Comparison of ENCODE assay signal across 8 cellular contexts in genomic region chr10:86757110-86757790, GRCh38. TPM values are rescaled to one million over a fixed set of nuclear protein-coding genes. Genes with fewer than 3 reads are reported as not detected.
A peak's percentile ranks its signal among the peaks of the same experiment; 100 is the strongest.
DNase-seq lines count a peak whose midpoint lies in the region; ATAC-seq, FAIRE-seq and TF ChIP-seq lines count a peak whose summit lies in the region.

No MANE protein-coding gene starts in this region.

- peak overlapping the region; percentile 89 for H3K4me3 Mint-ChIP-seq in activated T-cell treated with anti-CD3 and anti-CD28 coated beads, Interleukin-2, amount 50 U/mL, for 4 hours

- peak overlapping the region; percentile 85 for H3K4me2 ChIP-seq in A549

- WGBS in A549 (ENCODE audit: missing lambda C conversion rate), result under 1% methylated on average over 28 of the region's 42 CpGs
- 0 to 1% (median 1%) methylated on average over 39 to 42 of the region's 42 CpGs for WGBS in ovary, 3 donors

- no peaks in the 10 kb centered on the region for H3K27me3 ChIP-seq in ovary

- POLR2A ChIA-PET in A549 (lab: Yijun Ruan, JAX), result interaction anchor here (0.6 to 2.8 kb wide), 7 partner anchors 16 to 357 kb away, joined by 3 to 25 read pairs (median 6); no protein-coding TSS in a partner anchor

- peaks cover 40% of the 10 kb centered on the region for H3K4me1 ChIP-seq in A549
- H3K4me1 ChIP-seq in ovary (ENCODE audit: insufficient read depth), result peaks cover 11% of the 10 kb centered on the region

- H3K27ac ChIP-seq in A549 (peak overlapping the region; percentile 98 to 99), ovary (peak overlapping the region; percentile 84 to 96)

- no peak for TF ChIP-seq RAD21 in A549 (conservative IDR thresholded peaks at IDR 0.05 in 1 of 2, IDR thresholded peaks at IDR 0.05 in 1 of 2)

- ATAC-seq in A549, result peak; percentile 27 to 38
- ATAC-seq in GM19395 (IDR thresholded peaks at IDR 0.05; ENCODE audit: unreplicated experiment), result peak; percentile 11
- ATAC-seq in activated T-cell treated with anti-CD3 and anti-CD28 coated beads, Interleukin-2, amount 50 U/mL, for 4 hours, result no peak

- TF ChIP-seq POLR2A in A549 (IDR thresholded peaks at IDR 0.05; ENCODE audit: low read length) (no peak), ovary (IDR thresholded peaks at IDR 0.05) (peak; percentile 28)

- DNase-seq in A549 (ENCODE audit: low read depth in 1 of 2, low spot score in 1 of 2) (peak; percentile 59 to 62), NCI-H146 (lab: John Stamatoyannopoulos, UW) (peak; percentile 37), foreskin fibroblast (peak; percentile 21 to 70), ovary (peak; percentile 57 to 77 (median 66)), NCI-H2196 (lab: John Stamatoyannopoulos, UW; ENCODE audit: unreplicated experiment) (no peak), inferior parietal cortex (ENCODE audit: extremely low spot score) (no peak)
- DNase-seq in activated T-cell treated with anti-CD3 and anti-CD28 coated beads, Interleukin-2, amount 50 U/mL, for 4 hours, result peak; percentile 5

- intact Hi-C loops in ovary (cut with DNase I), result loop anchor here in 2 of 4 donors (2.0 to 5.0 kb wide), 2 partner anchors 45 to 46 kb away; no protein-coding TSS in a partner anchor

- H3K36me3 ChIP-seq in ovary, result no peaks in the 10 kb centered on the region

- TF ChIP-seq CTCF in A549 (IDR thresholded peaks at IDR 0.05) (no peak), foreskin fibroblast (IDR thresholded peaks at IDR 0.05; ENCODE audit: low read depth, low read length) (peak; percentile 22), ovary (IDR thresholded peaks at IDR 0.05) (peak in 2 of 3 donors; percentile 43 to 50)

- H3K4me1 Mint-ChIP-seq in activated T-cell treated with anti-CD3 and anti-CD28 coated beads, Interleukin-2, amount 50 U/mL, for 4 hours (ENCODE audit: low read depth), result peaks cover 28% of the 10 kb centered on the region

- H3K9me3 Mint-ChIP-seq in activated T-cell treated with anti-CD3 and anti-CD28 coated beads, Interleukin-2, amount 50 U/mL, for 4 hours, result no peaks in the 10 kb centered on the region

- H3K36me3 Mint-ChIP-seq in activated T-cell treated with anti-CD3 and anti-CD28 coated beads, Interleukin-2, amount 50 U/mL, for 4 hours (ENCODE audit: insufficient read depth), result no peaks in the 10 kb centered on the region

- TF ChIP-seq EP300 in A549 (IDR thresholded peaks at IDR 0.05) (no peak), ovary (IDR thresholded peaks at IDR 0.05) (no peak)

- H3K9me3 ChIP-seq in A549, result no peaks in the 10 kb centered on the region
- no peaks in the 10 kb centered on the region for H3K9me3 ChIP-seq in ovary

- CTCF ChIA-PET in A549 (lab: Yijun Ruan, JAX), result interaction anchor here (1.0 to 1.9 kb wide), 6 partner anchors 10 to 143 kb away, joined by 3 to 5 read pairs (median 4); no protein-coding TSS in a partner anchor

- H3K27me3 Mint-ChIP-seq in activated T-cell treated with anti-CD3 and anti-CD28 coated beads, Interleukin-2, amount 50 U/mL, for 4 hours (ENCODE audit: low read depth), result peaks cover 19% of the 10 kb centered on the region

- FAIRE-seq in A549 (lab: Jason Lieb, UNC), result no peak

- H3K4me3 ChIP-seq in A549, result peak overlapping the region; percentile 79
- H3K4me3 ChIP-seq in foreskin fibroblast (ENCODE audit: low read depth in 1 of 2, low read length in 2 of 2), result peak overlapping the region; percentile 85 to 88
- peak overlapping the region; percentile 74 for H3K4me3 ChIP-seq in ovary

TF ChIP-seq in A549, 52 proteins besides CTCF, POLR2A, EP300 and RAD21:
- TF ChIP-seq CHD2 (IDR thresholded peaks at IDR 0.05; ENCODE audit: low read length, partially characterized antibody), result no peak
- no peak for TF ChIP-seq HOXB13 (CRISPR knock-in tag; IDR thresholded peaks at IDR 0.05; ENCODE audit: low read depth)
- 0 out of 3 replicates have a peak, but pooled peaks have one; percentile 11 for TF ChIP-seq SMC3 (IDR thresholded peaks at IDR 0.05)
- TF ChIP-seq KDM5A (IDR thresholded peaks at IDR 0.05), result no peak
- TF ChIP-seq TP53 (CRISPR knock-in tag; IDR thresholded peaks at IDR 0.05), result no peak
- no peak for TF ChIP-seq BHLHE40 (IDR thresholded peaks at IDR 0.05; ENCODE audit: low read depth, low read length)
- TF ChIP-seq HOXB5 (CRISPR knock-in tag; IDR thresholded peaks at IDR 0.05), result no peak

RNA-seq across cellular contexts. Expression of gene BMPR1A, which starts 0.8 kb away (rescaled TPM):
- polyA plus RNA-seq in A549 (2011; rRNA removed) (34.6 and 39.0 TPM in 2 replicates), A549 (2017; fragmentation: RNase III; extraction: RNeasy Plus Mini Kit Qiagen cat#74134 plus additional on column Dnase treatment) (24.4 to 25.5 TPM (median 25.5 TPM) in 3 replicates), ovary (10 to 100 TPM; 19.0 to 40.1 TPM)
- 8.9 and 11.2 TPM in 2 replicates for polyA plus RNA-seq in A549 (2012; cell fraction: cytosol; rRNA removed)
- 4.1 and 5.3 TPM in 2 replicates for polyA plus RNA-seq in A549 (2012; cell fraction: nucleus; rRNA removed)
- 34.9 and 38.9 TPM in 2 replicates for polyA minus RNA-seq in A549 (2011; rRNA and poly(A)+ RNA removed)
- total RNA-seq in activated T-cell treated with anti-CD3 and anti-CD28 coated beads, Interleukin-2, amount 50 U/mL, for 4 hours, result 1 to 10 TPM; 6.0 to 8.5 (median 7.6) TPM
- total RNA-seq in ovary, result 10 to 100 TPM; 29.1 to 77.9 (median 62.2) TPM

Comparison
In these comparisons a context has a peak if more than half of its experiments do, and no peak if none do; other contexts are left out.
1. ATAC-seq: peak in A549 (2 of 2) and GM19395 (single experiment); none in activated T-cell treated with anti-CD3 and anti-CD28 coated beads, Interleukin-2, amount 50 U/mL, for 4 hours (0 of 2).
2. DNase-seq: peak in A549 (2 of 2), NCI-H146 (single experiment), activated T-cell treated with anti-CD3 and anti-CD28 coated beads, Interleukin-2, amount 50 U/mL, for 4 hours (single experiment), foreskin fibroblast (2 of 2) and ovary (5 of 5); none in NCI-H2196 (single experiment) and inferior parietal cortex (single experiment).
3. Peak in every context shown above with its lines, with median percentiles within 50 percentile points of each other: H3K4me3 ChIP-seq.